Comparison of ENCODE assay signal across 1 cellular context in genomic region chr22:46528121-46528610, GRCh38.
TF ChIP-seq lines count a peak whose summit lies in the region.

No MANE protein-coding gene starts in this region.

TF ChIP-seq in HepG2, 621 proteins besides CTCF, POLR2A, EP300 and RAD21 (continued from another document and continues in another):
- TF ChIP-seq ZNF597 (CRISPR knock-in tag; IDR thresholded peaks at IDR 0.05): no peak
- TF ChIP-seq ZNF446 (CRISPR knock-in tag; IDR thresholded peaks at IDR 0.05): no peak
- no peak for TF ChIP-seq NFYB (CRISPR knock-in tag; IDR thresholded peaks at IDR 0.05)
- no peak for TF ChIP-seq ZNF326 (CRISPR knock-in tag; IDR thresholded peaks at IDR 0.05; ENCODE audit: borderline replicate concordance)
- no peak for TF ChIP-seq MBNL3 (CRISPR knock-in tag; conservative IDR thresholded peaks at IDR 0.05)
- no peak for TF ChIP-seq SRY (CRISPR knock-in tag; IDR thresholded peaks at IDR 0.05)
- no peak for TF ChIP-seq RNF2 (conservative IDR thresholded peaks at IDR 0.05; ENCODE audit: low read depth)
- no peak for TF ChIP-seq ZFP90 (CRISPR knock-in tag; IDR thresholded peaks at IDR 0.05; ENCODE audit: borderline replicate concordance)
- TF ChIP-seq KAT2B (IDR thresholded peaks at IDR 0.05; ENCODE audit: borderline replicate concordance, low read depth, low read length): no peak
- peak; percentile 95 for TF ChIP-seq JUND (CRISPR knock-in tag; IDR thresholded peaks at IDR 0.05)
- no peak for TF ChIP-seq U2AF2 (IDR thresholded peaks at IDR 0.05; ENCODE audit: low read depth, low read length)
- TF ChIP-seq ZNF280D (CRISPR knock-in tag; IDR thresholded peaks at IDR 0.05): no peak
- TF ChIP-seq MLLT10 (CRISPR knock-in tag; IDR thresholded peaks at IDR 0.05): no peak
- no peak for TF ChIP-seq PLSCR1 (CRISPR knock-in tag; IDR thresholded peaks at IDR 0.05; ENCODE audit: borderline replicate concordance)
- TF ChIP-seq BCL3 (CRISPR knock-in tag; IDR thresholded peaks at IDR 0.05): no peak
- no peak; the same call in 1 of the 2 replicates for TF ChIP-seq ATF1 (CRISPR knock-in tag; IDR thresholded peaks at IDR 0.05)
- no peak for TF ChIP-seq ZNF570 (CRISPR knock-in tag; IDR thresholded peaks at IDR 0.05; ENCODE audit: borderline replicate concordance)
- no peak for TF ChIP-seq SYNCRIP (IDR thresholded peaks at IDR 0.05; ENCODE audit: insufficient read depth, low read depth, low read length)
- no peak for TF ChIP-seq ELF4 (CRISPR knock-in tag; IDR thresholded peaks at IDR 0.05; ENCODE audit: borderline replicate concordance)
- TF ChIP-seq ZNF331 (CRISPR knock-in tag; IDR thresholded peaks at IDR 0.05): 0 out of 2 replicates have a peak, but pooled peaks have one; percentile 57
- TF ChIP-seq ZFAT (CRISPR knock-in tag; conservative IDR thresholded peaks at IDR 0.05): no peak
- no peak for TF ChIP-seq ZNF878 (CRISPR knock-in tag; IDR thresholded peaks at IDR 0.05)
- no peak for TF ChIP-seq NONO (IDR thresholded peaks at IDR 0.05)
- TF ChIP-seq NONO (CRISPR knock-in tag; conservative IDR thresholded peaks at IDR 0.05): no peak
- TF ChIP-seq ZNF33A (CRISPR knock-in tag; IDR thresholded peaks at IDR 0.05; ENCODE audit: borderline replicate concordance): no peak
- TF ChIP-seq ZNF232 (CRISPR knock-in tag; IDR thresholded peaks at IDR 0.05; ENCODE audit: borderline replicate concordance): no peak
- TF ChIP-seq ZNF775 (CRISPR knock-in tag; IDR thresholded peaks at IDR 0.05; ENCODE audit: borderline replicate concordance): no peak
- TF ChIP-seq ZNF225 (CRISPR knock-in tag; IDR thresholded peaks at IDR 0.05): no peak
- no peak for TF ChIP-seq MTA1 (CRISPR knock-in tag; IDR thresholded peaks at IDR 0.05; ENCODE audit: borderline replicate concordance)
- no peak for TF ChIP-seq ZNF10 (CRISPR knock-in tag; IDR thresholded peaks at IDR 0.05; ENCODE audit: borderline replicate concordance, low read depth)
- no peak for TF ChIP-seq KMT2B (CRISPR knock-in tag; IDR thresholded peaks at IDR 0.05)
- TF ChIP-seq ZMYM2 (CRISPR knock-in tag; IDR thresholded peaks at IDR 0.05): no peak
- TF ChIP-seq SIX4 (CRISPR knock-in tag; IDR thresholded peaks at IDR 0.05): no peak
- no peak for TF ChIP-seq DZIP1 (CRISPR knock-in tag; IDR thresholded peaks at IDR 0.05)
- no peak for TF ChIP-seq YEATS4 (CRISPR knock-in tag; IDR thresholded peaks at IDR 0.05; ENCODE audit: borderline replicate concordance)
- no peak for TF ChIP-seq KAT7 (CRISPR knock-in tag; IDR thresholded peaks at IDR 0.05; ENCODE audit: borderline replicate concordance)
- peak; percentile 72; the same call in 1 of the 2 replicates for TF ChIP-seq HMG20A (CRISPR knock-in tag; IDR thresholded peaks at IDR 0.05; ENCODE audit: borderline replicate concordance)
- no peak for TF ChIP-seq ZNF180 (CRISPR knock-in tag; IDR thresholded peaks at IDR 0.05; ENCODE audit: borderline replicate concordance, low read depth)
- TF ChIP-seq SSRP1 (CRISPR knock-in tag; IDR thresholded peaks at IDR 0.05): no peak
- no peak for TF ChIP-seq RBM22 (optimal IDR thresholded peaks at IDR 0.05; ENCODE audit: low read length)
- TF ChIP-seq ZNF407 (CRISPR knock-in tag; IDR thresholded peaks at IDR 0.05; ENCODE audit: not compliant biosample characterization): no peak
- TF ChIP-seq ZNF224 (CRISPR knock-in tag; IDR thresholded peaks at IDR 0.05): no peak
- no peak for TF ChIP-seq NRL (CRISPR knock-in tag; IDR thresholded peaks at IDR 0.05; ENCODE audit: borderline replicate concordance)
- no peak for TF ChIP-seq MAF1 (CRISPR knock-in tag; IDR thresholded peaks at IDR 0.05; ENCODE audit: borderline replicate concordance)
- no peak for TF ChIP-seq ZEB1 (IDR thresholded peaks at IDR 0.05; ENCODE audit: insufficient replicate concordance, low read depth)
- no peak for TF ChIP-seq JDP2 (CRISPR knock-in tag; IDR thresholded peaks at IDR 0.05; ENCODE audit: borderline replicate concordance)
- no peak for TF ChIP-seq ZNF589 (CRISPR knock-in tag; conservative IDR thresholded peaks at IDR 0.05)
- TF ChIP-seq ATF4 (CRISPR knock-in tag; IDR thresholded peaks at IDR 0.05): peak in 1 of 2 experiments; percentile 92; a peak in 1 of 4 replicates
- TF ChIP-seq CCAR2 (optimal IDR thresholded peaks at IDR 0.05; ENCODE audit: low read depth, low read length): no peak
- no peak for TF ChIP-seq ZNF33B (CRISPR knock-in tag; IDR thresholded peaks at IDR 0.05)
- TF ChIP-seq BRD4 (CRISPR knock-in tag; IDR thresholded peaks at IDR 0.05): no peak
- TF ChIP-seq ATF5 (CRISPR knock-in tag; IDR thresholded peaks at IDR 0.05; ENCODE audit: low read depth): no peak
